In genomic region chr13:27449081-27449603, GRCh38 we compare ENCODE assay signal across 1 cellular context.
TF ChIP-seq lines count a peak whose summit lies in the region.

No MANE protein-coding gene starts in this region.

TF ChIP-seq in H1, 55 proteins besides CTCF, POLR2A, EP300 and RAD21:
- TF ChIP-seq TAF7 (optimal IDR thresholded peaks at IDR 0.05; ENCODE audit: borderline replicate concordance, low read depth, low read length), result no peak
- no peak for TF ChIP-seq ASH2L (IDR thresholded peaks at IDR 0.05; ENCODE audit: low read length)
- TF ChIP-seq NRF1 (IDR thresholded peaks at IDR 0.05; ENCODE audit: low read depth, low read length), result no peak
- no peak for TF ChIP-seq BRCA1 (IDR thresholded peaks at IDR 0.05; ENCODE audit: low read depth, low read length)
